17 cellular contexts compared by ENCODE assay signal in genomic region chr1:109499081-109499480, GRCh38. TPM values are rescaled to one million over a fixed set of nuclear protein-coding genes. Genes with fewer than 3 reads are reported as not detected.
A peak's percentile ranks its signal among the peaks of the same experiment; 100 is the strongest.
DNase-seq lines count a peak whose midpoint lies in the region; ATAC-seq lines count a peak whose summit lies in the region.
"Had no signal": no experiment of that assay in that cellular context is flagged by ENCODE, and none has a peak within 500 bp of the region (broad histone marks: within the 10 kb centered on the region; RNA-seq: fewer than 3 reads in every experiment).

No MANE protein-coding gene starts in this region.

- no peaks in the 10 kb centered on the region for H3K9me3 Mint-ChIP-seq in stimulated activated naive CD8-positive, alpha-beta T cell treated with anti-CD3 and anti-CD28 coated beads, Interleukin-15, Interleukin-2, amounts not matched to agents 100 ng/mL and 50 ng/mL, for 24 hours
- H3K9me3 Mint-ChIP-seq in naive thymus-derived CD4-positive, alpha-beta T cell: no peaks in the 10 kb centered on the region
- H3K9me3 Mint-ChIP-seq: activated T-cell treated with anti-CD3 and anti-CD28 coated beads, Interleukin-2, amount 50 U/mL, for 72 hours; memory B cell had no signal

- H3K4me3 Mint-ChIP-seq in stimulated activated naive CD8-positive, alpha-beta T cell treated with anti-CD3 and anti-CD28 coated beads, Interleukin-15, Interleukin-2, amounts not matched to agents 100 ng/mL and 50 ng/mL, for 24 hours: no peak overlapping the region
- H3K4me3 Mint-ChIP-seq in naive thymus-derived CD4-positive, alpha-beta T cell: peak overlapping the region in 9 of 10 donors; percentile 51 to 98 (median 86)
- H3K4me3 Mint-ChIP-seq: memory B cell had no signal

- H3K4me1 ChIP-seq in naive thymus-derived CD4-positive, alpha-beta T cell (ENCODE audit: control insufficient read depth in 2 of 2, insufficient read depth in 2 of 2, low read length in 2 of 2): peaks cover 71 to 83% of the 10 kb centered on the region in 2 donors

- H3K36me3 Mint-ChIP-seq in stimulated activated naive CD8-positive, alpha-beta T cell treated with anti-CD3 and anti-CD28 coated beads, Interleukin-15, Interleukin-2, amounts not matched to agents 100 ng/mL and 50 ng/mL, for 24 hours (ENCODE audit: low read depth): peaks cover 14% of the 10 kb centered on the region
- peaks cover 9 to 34% (median 20%) of the 10 kb centered on the region in 5 donors for H3K36me3 Mint-ChIP-seq in naive thymus-derived CD4-positive, alpha-beta T cell

- peaks cover 92% of the 10 kb centered on the region for H3K4me1 Mint-ChIP-seq in stimulated activated naive CD8-positive, alpha-beta T cell treated with anti-CD3 and anti-CD28 coated beads, Interleukin-15, Interleukin-2, amounts not matched to agents 100 ng/mL and 50 ng/mL, for 24 hours (ENCODE audit: low read depth)
- H3K4me1 Mint-ChIP-seq in naive thymus-derived CD4-positive, alpha-beta T cell: peaks cover 69 to 99% (median 88%) of the 10 kb centered on the region in 7 donors

- no peaks in the 10 kb centered on the region for H3K27me3 Mint-ChIP-seq in stimulated activated naive CD8-positive, alpha-beta T cell treated with anti-CD3 and anti-CD28 coated beads, Interleukin-15, Interleukin-2, amounts not matched to agents 100 ng/mL and 50 ng/mL, for 24 hours
- no peaks in the 10 kb centered on the region for H3K27me3 Mint-ChIP-seq in naive thymus-derived CD4-positive, alpha-beta T cell
- H3K27me3 Mint-ChIP-seq: memory B cell had no signal

- peak overlapping the region; percentile 61 for H3K27ac Mint-ChIP-seq in stimulated activated naive CD8-positive, alpha-beta T cell treated with anti-CD3 and anti-CD28 coated beads, Interleukin-15, Interleukin-2, amounts not matched to agents 100 ng/mL and 50 ng/mL, for 24 hours
- H3K27ac Mint-ChIP-seq in naive thymus-derived CD4-positive, alpha-beta T cell: peak overlapping the region in 8 of 9 donors; percentile 87 to 99 (median 98)
- H3K27ac Mint-ChIP-seq: memory B cell had no signal

- POLR2A ChIA-PET in naive thymus-derived CD4-positive, alpha-beta T cell (lab: Charles Lee): interaction anchor here (0.6 to 29.8 kb wide), 4 partner anchors 5 to 300 kb away, joined by 3 to 520 read pairs (median 478); partner anchors contain the start of genes AMIGO1, ATXN7L2 and CYB561D1

- ATAC-seq in stimulated activated naive CD8-positive, alpha-beta T cell treated with anti-CD3 and anti-CD28 coated beads, Interleukin-15, Interleukin-2, amounts not matched to agents 100 U/mL and 50 U/mL, for 24 hours: no peak
- no peak for ATAC-seq in naive thymus-derived CD4-positive, alpha-beta T cell
- no peak for ATAC-seq in GM18520 (IDR thresholded peaks at IDR 0.05; ENCODE audit: unreplicated experiment)
- ATAC-seq: activated T-cell treated with anti-CD3 and anti-CD28 coated beads, Interleukin-2, amount 50 U/mL, for 72 hours had no signal

- H3K27me3 ChIP-seq in naive thymus-derived CD4-positive, alpha-beta T cell (ENCODE audit: control insufficient read depth in 2 of 2, insufficient read depth in 2 of 2, low read length in 2 of 2): no peaks in the 10 kb centered on the region
- H3K27me3 ChIP-seq: cardiac muscle cell, SJSA1, uterus had no signal

- CTCF ChIA-PET in naive thymus-derived CD4-positive, alpha-beta T cell (lab: Charles Lee): interaction anchor here (0.6 to 32.6 kb wide), 6 partner anchors 6 to 302 kb away, joined by 3 to 1240 read pairs (median 212); partner anchors contain the start of genes AMIGO1, ATXN7L2, CYB561D1 and GPR61

- H3K9me3 ChIP-seq in naive thymus-derived CD4-positive, alpha-beta T cell (ENCODE audit: control insufficient read depth in 2 of 3, low read length in 3 of 3): no peaks in the 10 kb centered on the region
- H3K9me3 ChIP-seq: SJSA1, uterus had no signal

- intact Hi-C loops in naive thymus-derived CD4-positive, alpha-beta T cell (cut with micrococcal nuclease): no loop called here

- no peak overlapping the region for H3K4me3 ChIP-seq in naive thymus-derived CD4-positive, alpha-beta T cell (ENCODE audit: low read length)
- H3K4me3 ChIP-seq: cardiac muscle cell, GM12878, K562, SJSA1, uterus had no signal

- H3K27ac ChIP-seq in naive thymus-derived CD4-positive, alpha-beta T cell (ENCODE audit: low read depth, low read length): peak overlapping the region; percentile 95
- H3K27ac ChIP-seq: cardiac muscle cell, SJSA1 had no signal

- H3K36me3 ChIP-seq in naive thymus-derived CD4-positive, alpha-beta T cell (ENCODE audit: control insufficient read depth in 2 of 3, insufficient read depth in 3 of 3, low read length in 3 of 3): peaks cover 0 to 27% (median 0%) of the 10 kb centered on the region in 3 experiments
- H3K36me3 ChIP-seq: uterus had no signal

- DNase-seq in stimulated activated naive CD8-positive, alpha-beta T cell treated with anti-CD3 and anti-CD28 coated beads, Interleukin-15, Interleukin-2, amounts not matched to agents 100 U/mL and 50 U/mL, for 24 hours: no peak
- peak; percentile 33 for DNase-seq in cerebellum (ENCODE audit: low spot score)
- DNase-seq in naive thymus-derived CD4-positive, alpha-beta T cell: no peak
- DNase-seq in kidney tubule cell (ENCODE audit: low spot score): no peak
- DNase-seq in medulla oblongata (ENCODE audit: extremely low spot score): no peak
- no peak for DNase-seq in SW480 (ENCODE audit: low spot score)
- DNase-seq: activated T-cell treated with anti-CD3 and anti-CD28 coated beads, Interleukin-2, amount 50 U/mL, for 72 hours; NK-92 treated with Interleukin-12 subunit alpha and Interleukin-12 subunit beta, amount 100 ng/mL, for 24 hours; uterus had no signal

RNA-seq across cellular contexts. Expression of gene CYB561D1, which starts 5.2 kb away (rescaled TPM):
- 5.4 TPM for total RNA-seq in cerebellum
- 10 to 100 TPM; 19.6 to 41.5 (median 24.1) TPM for total RNA-seq in naive thymus-derived CD4-positive, alpha-beta T cell
- 10 to 100 TPM; 13.5 to 25.3 TPM for polyA plus RNA-seq in naive thymus-derived CD4-positive, alpha-beta T cell

RNA-seq across cellular contexts. Expression of gene AMIGO1, which starts 10.4 kb away (rescaled TPM):
- total RNA-seq in cerebellum: 10.1 TPM
- 10 to 100 TPM in 3 of 5 experiments, 1 to 10 TPM in 2; 2.9 to 42.2 (median 17.7) TPM for total RNA-seq in naive thymus-derived CD4-positive, alpha-beta T cell
- 10 to 100 TPM; 17.4 to 36.2 TPM for polyA plus RNA-seq in naive thymus-derived CD4-positive, alpha-beta T cell

RNA-seq across cellular contexts. Expression of gene ATXN7L2, which starts 15.4 kb away (rescaled TPM):
- 5.6 TPM for total RNA-seq in cerebellum
- 10 to 100 TPM; 10.5 to 12.8 (median 11.7) TPM for total RNA-seq in naive thymus-derived CD4-positive, alpha-beta T cell
- polyA plus RNA-seq in naive thymus-derived CD4-positive, alpha-beta T cell: 10 to 100 TPM in 1 of 2 donors, 1 to 10 TPM in 1; 4.9 to 15.2 TPM

RNA-seq across cellular contexts. Expression of gene SYPL2, which starts 32.7 kb away (rescaled TPM):
- total RNA-seq in cerebellum: 0.09 TPM
- not detected for total RNA-seq in naive thymus-derived CD4-positive, alpha-beta T cell
- under 1 TPM in 1 of 2 donors, not detected in 1; 0.43 TPM for polyA plus RNA-seq in naive thymus-derived CD4-positive, alpha-beta T cell

RNA-seq across cellular contexts. Expression of gene GPR61, which starts 40.6 kb away (rescaled TPM):
- 10.9 TPM for total RNA-seq in cerebellum
- total RNA-seq in naive thymus-derived CD4-positive, alpha-beta T cell: under 1 TPM; 0.05 to 0.58 (median 0.42) TPM
- under 1 TPM in 1 of 2 donors, not detected in 1; 0.45 TPM for polyA plus RNA-seq in naive thymus-derived CD4-positive, alpha-beta T cell
- total RNA-seq: activated T-cell treated with anti-CD3 and anti-CD28 coated beads, Interleukin-2, amount 50 U/mL, for 72 hours; epithelial cell of proximal tubule had no signal
